10 cellular contexts compared by ENCODE assay signal in the genomic region with DNA sequence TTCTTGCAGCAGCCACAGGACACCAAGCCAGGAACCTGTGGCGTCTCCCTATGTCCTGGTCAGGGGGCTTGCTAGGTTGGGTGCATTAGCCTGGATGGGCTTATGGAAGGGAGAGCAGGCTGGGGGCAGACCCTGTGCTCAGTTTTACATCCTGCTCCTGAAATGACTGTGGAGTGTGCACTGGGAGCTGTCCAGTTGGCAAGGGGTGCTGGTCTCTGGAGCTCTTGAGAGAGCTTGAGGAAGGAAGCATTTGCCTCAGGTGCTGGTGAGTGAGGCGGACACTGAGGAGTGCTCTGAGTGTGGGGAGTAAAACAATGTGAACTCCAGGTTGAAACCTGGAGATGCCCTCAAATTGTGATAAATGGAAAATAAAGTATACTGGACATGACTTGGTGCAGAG. TPM values are rescaled to one million over a fixed set of nuclear protein-coding genes. Genes with fewer than 3 reads are reported as not detected.
A peak's percentile ranks its signal among the peaks of the same experiment; 100 is the strongest.
DNase-seq lines count a peak whose midpoint lies in the region; ATAC-seq and TF ChIP-seq lines count a peak whose summit lies in the region.
"Had no signal": no experiment of that assay in that cellular context is flagged by ENCODE, and none has a peak within 500 bp of the region (broad histone marks: within the 10 kb centered on the region; RNA-seq: fewer than 3 reads in every experiment).

No MANE protein-coding gene starts in this region.

- peaks cover 26% of the 10 kb centered on the region for H3K27me3 Mint-ChIP-seq in activated CD4-positive, alpha-beta T cell treated with anti-CD3 and anti-CD28 coated beads for 36 hours

- no peaks in the 10 kb centered on the region for H3K4me1 Mint-ChIP-seq in activated CD4-positive, alpha-beta T cell treated with anti-CD3 and anti-CD28 coated beads for 36 hours

- intact Hi-C loops in activated CD4-positive, alpha-beta T cell treated with anti-CD3 and anti-CD28 coated beads for 36 hours (cut with DNase I, micrococcal nuclease): no loop called here

- no peaks in the 10 kb centered on the region for H3K9me3 Mint-ChIP-seq in activated CD4-positive, alpha-beta T cell treated with anti-CD3 and anti-CD28 coated beads for 36 hours (ENCODE audit: low read depth)

- CTCF ChIA-PET in activated CD4-positive, alpha-beta T cell treated with anti-CD3 and anti-CD28 coated beads for 36 hours (lab: Charles Lee): interaction anchor here (1.3 kb wide), 1 partner anchor 15 kb away, joined by 6 read pairs; no protein-coding TSS in a partner anchor

- no peak for TF ChIP-seq CTCF in fibroblast of pulmonary artery (IDR thresholded peaks at IDR 0.05; ENCODE audit: low read length, missing control alignments)

- H3K4me3 Mint-ChIP-seq in activated CD4-positive, alpha-beta T cell treated with anti-CD3 and anti-CD28 coated beads for 36 hours: no peak overlapping the region

- POLR2A ChIA-PET in activated CD4-positive, alpha-beta T cell treated with anti-CD3 and anti-CD28 coated beads for 36 hours (lab: Charles Lee): no interaction called here

- H3K4me3 ChIP-seq in fibroblast of pulmonary artery (replicated peaks; ENCODE audit: low read depth, low read length): no peak overlapping the region

- no peak for ATAC-seq in activated CD4-positive, alpha-beta T cell treated with anti-CD3 and anti-CD28 coated beads for 36 hours
- ATAC-seq in SK-N-SH treated with all-trans-retinoic acid at 6 μM for 48 hours (peak; percentile 80), GM21447 (IDR thresholded peaks at IDR 0.05; ENCODE audit: unreplicated experiment) (no peak), GM18502 (IDR thresholded peaks at IDR 0.05; ENCODE audit: poor library complexity, unreplicated experiment) (no peak), HG02678 (IDR thresholded peaks at IDR 0.05; ENCODE audit: unreplicated experiment) (no peak)
- ATAC-seq: sciatic nerve had no signal

- H3K27ac Mint-ChIP-seq in activated CD4-positive, alpha-beta T cell treated with anti-CD3 and anti-CD28 coated beads for 36 hours: no peak overlapping the region

- no peaks in the 10 kb centered on the region for H3K36me3 Mint-ChIP-seq in activated CD4-positive, alpha-beta T cell treated with anti-CD3 and anti-CD28 coated beads for 36 hours (ENCODE audit: low read depth)

- peak; percentile 47 for DNase-seq in activated CD4-positive, alpha-beta T cell treated with anti-CD3 and anti-CD28 coated beads for 36 hours
- DNase-seq in activated CD4-positive, alpha-beta T cell treated with anti-CD3 and anti-CD28 coated beads, Interleukin-2, amount 50 U/mL, for 4 hours: no peak
- DNase-seq in fibroblast of pulmonary artery (ENCODE audit: low read depth) (peak; percentile 55), renal cortical epithelial cell (ENCODE audit: low read depth) (peak; percentile 43)
- DNase-seq: NCI-H1417 treated with DMSO at 0.1 percent for 48 hours had no signal

TF ChIP-seq in SK-N-SH treated with all-trans-retinoic acid at 6 μM for 48 hours, 23 proteins besides CTCF, POLR2A, EP300 and RAD21:
- TF ChIP-seq CSDC2 (CRISPR knock-in tag; IDR thresholded peaks at IDR 0.05) (no peak), OSR1 (CRISPR knock-in tag; IDR thresholded peaks at IDR 0.05) (no peak), PPARA (CRISPR knock-in tag; IDR thresholded peaks at IDR 0.05; ENCODE audit: borderline replicate concordance) (no peak), ZC3H10 (CRISPR knock-in tag; IDR thresholded peaks at IDR 0.05) (no peak), ZFP3 (CRISPR knock-in tag; IDR thresholded peaks at IDR 0.05) (no peak), RARB (CRISPR knock-in tag; IDR thresholded peaks at IDR 0.05) (no peak), ARNTL (CRISPR knock-in tag; IDR thresholded peaks at IDR 0.05; ENCODE audit: borderline replicate concordance, low read depth) (no peak), ZNF70 (CRISPR knock-in tag; IDR thresholded peaks at IDR 0.05) (no peak), TCF4 (CRISPR knock-in tag; IDR thresholded peaks at IDR 0.05; ENCODE audit: borderline replicate concordance) (no peak), ZNF565 (CRISPR knock-in tag; conservative IDR thresholded peaks at IDR 0.05; ENCODE audit: low read depth) (no peak), BACH2 (CRISPR knock-in tag; IDR thresholded peaks at IDR 0.05; ENCODE audit: borderline replicate concordance) (no peak)
- TF ChIP-seq, protein P1, sequence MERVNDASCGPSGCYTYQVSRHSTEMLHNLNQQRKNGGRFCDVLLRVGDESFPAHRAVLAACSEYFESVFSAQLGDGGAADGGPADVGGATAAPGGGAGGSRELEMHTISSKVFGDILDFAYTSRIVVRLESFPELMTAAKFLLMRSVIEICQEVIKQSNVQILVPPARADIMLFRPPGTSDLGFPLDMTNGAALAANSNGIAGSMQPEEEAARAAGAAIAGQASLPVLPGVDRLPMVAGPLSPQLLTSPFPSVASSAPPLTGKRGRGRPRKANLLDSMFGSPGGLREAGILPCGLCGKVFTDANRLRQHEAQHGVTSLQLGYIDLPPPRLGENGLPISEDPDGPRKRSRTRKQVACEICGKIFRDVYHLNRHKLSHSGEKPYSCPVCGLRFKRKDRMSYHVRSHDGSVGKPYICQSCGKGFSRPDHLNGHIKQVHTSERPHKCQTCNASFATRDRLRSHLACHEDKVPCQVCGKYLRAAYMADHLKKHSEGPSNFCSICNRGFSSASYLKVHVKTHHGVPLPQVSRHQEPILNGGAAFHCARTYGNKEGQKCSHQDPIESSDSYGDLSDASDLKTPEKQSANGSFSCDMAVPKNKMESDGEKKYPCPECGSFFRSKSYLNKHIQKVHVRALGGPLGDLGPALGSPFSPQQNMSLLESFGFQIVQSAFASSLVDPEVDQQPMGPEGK (CRISPR knock-in tag; IDR thresholded peaks at IDR 0.05; ENCODE audit: borderline replicate concordance): no peak
- TF ChIP-seq, protein P2, sequence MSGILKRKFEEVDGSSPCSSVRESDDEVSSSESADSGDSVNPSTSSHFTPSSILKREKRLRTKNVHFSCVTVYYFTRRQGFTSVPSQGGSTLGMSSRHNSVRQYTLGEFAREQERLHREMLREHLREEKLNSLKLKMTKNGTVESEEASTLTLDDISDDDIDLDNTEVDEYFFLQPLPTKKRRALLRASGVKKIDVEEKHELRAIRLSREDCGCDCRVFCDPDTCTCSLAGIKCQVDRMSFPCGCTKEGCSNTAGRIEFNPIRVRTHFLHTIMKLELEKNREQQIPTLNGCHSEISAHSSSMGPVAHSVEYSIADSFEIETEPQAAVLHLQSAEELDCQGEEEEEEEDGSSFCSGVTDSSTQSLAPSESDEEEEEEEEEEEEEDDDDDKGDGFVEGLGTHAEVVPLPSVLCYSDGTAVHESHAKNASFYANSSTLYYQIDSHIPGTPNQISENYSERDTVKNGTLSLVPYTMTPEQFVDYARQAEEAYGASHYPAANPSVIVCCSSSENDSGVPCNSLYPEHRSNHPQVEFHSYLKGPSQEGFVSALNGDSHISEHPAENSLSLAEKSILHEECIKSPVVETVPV (CRISPR knock-in tag; IDR thresholded peaks at IDR 0.05): no peak
- TF ChIP-seq, protein P3, sequence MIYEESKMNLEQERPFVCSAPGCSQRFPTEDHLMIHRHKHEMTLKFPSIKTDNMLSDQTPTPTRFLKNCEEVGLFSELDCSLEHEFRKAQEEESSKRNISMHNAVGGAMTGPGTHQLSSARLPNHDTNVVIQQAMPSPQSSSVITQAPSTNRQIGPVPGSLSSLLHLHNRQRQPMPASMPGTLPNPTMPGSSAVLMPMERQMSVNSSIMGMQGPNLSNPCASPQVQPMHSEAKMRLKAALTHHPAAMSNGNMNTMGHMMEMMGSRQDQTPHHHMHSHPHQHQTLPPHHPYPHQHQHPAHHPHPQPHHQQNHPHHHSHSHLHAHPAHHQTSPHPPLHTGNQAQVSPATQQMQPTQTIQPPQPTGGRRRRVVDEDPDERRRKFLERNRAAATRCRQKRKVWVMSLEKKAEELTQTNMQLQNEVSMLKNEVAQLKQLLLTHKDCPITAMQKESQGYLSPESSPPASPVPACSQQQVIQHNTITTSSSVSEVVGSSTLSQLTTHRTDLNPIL (CRISPR knock-in tag; IDR thresholded peaks at IDR 0.05; ENCODE audit: low read depth): no peak
- TF ChIP-seq, protein P4, sequence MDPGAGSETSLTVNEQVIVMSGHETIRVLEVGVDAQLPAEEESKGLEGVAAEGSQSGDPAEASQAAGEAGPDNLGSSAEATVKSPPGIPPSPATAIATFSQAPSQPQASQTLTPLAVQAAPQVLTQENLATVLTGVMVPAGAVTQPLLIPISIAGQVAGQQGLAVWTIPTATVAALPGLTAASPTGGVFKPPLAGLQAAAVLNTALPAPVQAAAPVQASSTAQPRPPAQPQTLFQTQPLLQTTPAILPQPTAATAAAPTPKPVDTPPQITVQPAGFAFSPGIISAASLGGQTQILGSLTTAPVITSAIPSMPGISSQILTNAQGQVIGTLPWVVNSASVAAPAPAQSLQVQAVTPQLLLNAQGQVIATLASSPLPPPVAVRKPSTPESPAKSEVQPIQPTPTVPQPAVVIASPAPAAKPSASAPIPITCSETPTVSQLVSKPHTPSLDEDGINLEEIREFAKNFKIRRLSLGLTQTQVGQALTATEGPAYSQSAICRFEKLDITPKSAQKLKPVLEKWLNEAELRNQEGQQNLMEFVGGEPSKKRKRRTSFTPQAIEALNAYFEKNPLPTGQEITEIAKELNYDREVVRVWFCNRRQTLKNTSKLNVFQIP (CRISPR knock-in tag; IDR thresholded peaks at IDR 0.05; ENCODE audit: borderline replicate concordance, low read depth): no peak

RNA-seq across cellular contexts. Expression of a gene that starts 3.4 kb away (rescaled TPM):
- not detected for total RNA-seq in activated CD4-positive, alpha-beta T cell treated with anti-CD3 and anti-CD28 coated beads for 36 hours
- total RNA-seq in renal cortical epithelial cell: not detected in 2 replicates
- total RNA-seq: sciatic nerve had no signal

RNA-seq across cellular contexts. Expression of a gene that starts 25.5 kb away (rescaled TPM):
- total RNA-seq in activated CD4-positive, alpha-beta T cell treated with anti-CD3 and anti-CD28 coated beads for 36 hours: not detected
- not detected in 2 replicates for total RNA-seq in renal cortical epithelial cell
- total RNA-seq: sciatic nerve had no signal

RNA-seq across cellular contexts. Expression of a gene that starts 41.7 kb away (rescaled TPM):
- 1 to 10 TPM; 1.2 to 1.3 TPM for total RNA-seq in activated CD4-positive, alpha-beta T cell treated with anti-CD3 and anti-CD28 coated beads for 36 hours
- total RNA-seq in renal cortical epithelial cell: 11.6 and 63.3 TPM in 2 replicates

RNA-seq across cellular contexts. Expression of a gene that starts 53.5 kb away (rescaled TPM):
- not detected for total RNA-seq in activated CD4-positive, alpha-beta T cell treated with anti-CD3 and anti-CD28 coated beads for 36 hours
- not detected in 2 replicates for total RNA-seq in renal cortical epithelial cell
- total RNA-seq: sciatic nerve had no signal

Comparison
In these comparisons a context has a peak if more than half of its experiments do, and no peak if none do; other contexts are left out.
1. DNase-seq: peak in activated CD4-positive, alpha-beta T cell treated with anti-CD3 and anti-CD28 coated beads for 36 hours (single experiment), fibroblast of pulmonary artery (single experiment) and renal cortical epithelial cell (single experiment); none in activated CD4-positive, alpha-beta T cell treated with anti-CD3 and anti-CD28 coated beads, Interleukin-2, amount 50 U/mL, for 4 hours (0 of 2).